8 cellular contexts compared by ENCODE assay signal in the genomic region with DNA sequence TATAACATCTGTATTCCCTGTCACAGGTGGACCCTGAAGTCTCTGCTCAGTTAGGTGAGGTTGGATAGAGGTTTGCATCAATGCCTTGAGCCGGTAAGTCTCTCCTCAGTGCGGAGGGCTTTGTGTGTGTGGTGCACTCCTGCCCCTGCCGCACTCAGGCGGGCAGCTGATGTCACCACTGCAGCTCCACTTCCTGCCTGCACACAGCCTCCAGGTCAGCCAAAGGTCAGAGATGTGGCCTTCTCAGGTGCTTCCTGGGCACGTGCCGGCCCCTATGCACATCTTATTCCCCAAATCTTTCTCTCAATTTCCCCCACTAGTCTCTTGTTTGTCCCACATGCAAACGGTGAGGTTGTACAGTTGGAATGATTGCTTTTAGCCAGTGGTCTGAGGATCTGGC. TPM values are rescaled to one million over a fixed set of nuclear protein-coding genes. Genes with fewer than 3 reads are reported as not detected.
"Had no signal": no experiment of that assay in that cellular context is flagged by ENCODE, and none has a peak within 500 bp of the region (broad histone marks: within the 10 kb centered on the region; RNA-seq: fewer than 3 reads in every experiment).

No MANE protein-coding gene starts in this region.

RNA-seq across cellular contexts. Expression of a gene that starts 34.6 kb away (rescaled TPM):
- total RNA-seq: aorta, fibroblast of lung, left ventricle myocardium inferior, omental fat pad, progenitor cell of endocrine pancreas, right atrium auricular region, skeletal muscle tissue had no signal
- polyA plus RNA-seq: aorta, fibroblast of lung, neural cell had no signal
